ENCODE assay signal across 8 cellular contexts in genomic region chr14:70906785-70907171, GRCh38. TPM values are rescaled to one million over a fixed set of nuclear protein-coding genes. Genes with fewer than 3 reads are reported as not detected.
DNase-seq lines count a peak whose midpoint lies in the region; ATAC-seq and TF ChIP-seq lines count a peak whose summit lies in the region.

No MANE protein-coding gene starts in this region.

- TF ChIP-seq CTCF in GM12864 (IDR thresholded peaks at IDR 0.05; ENCODE audit: low read depth, low read length, missing control alignments) = no peak
- TF ChIP-seq CTCF in natural killer cell (IDR thresholded peaks at IDR 0.05) = no peak

- H3K4me3 ChIP-seq in GM12864 (ENCODE audit: low read depth, low read length) (peak overlapping the region; percentile 97), ectodermal cell (ENCODE audit: insufficient read depth, low read depth, low read length) (peak overlapping the region; percentile 29)

- no peak for ATAC-seq in natural killer cell
- ATAC-seq in HG03045 (IDR thresholded peaks at IDR 0.05; ENCODE audit: unreplicated experiment) = no peak

- peak overlapping the region; percentile 92 to 100 for H3K27ac Mint-ChIP-seq in natural killer cell

- no peaks in the 10 kb centered on the region for H3K36me3 ChIP-seq in ectodermal cell (ENCODE audit: control insufficient read depth, insufficient read depth, low read length)

- peaks cover 12% of the 10 kb centered on the region for H3K4me1 ChIP-seq in ectodermal cell (ENCODE audit: control insufficient read depth, insufficient read depth, low read length)

- H3K36me3 Mint-ChIP-seq in natural killer cell = no peaks in the 10 kb centered on the region

- H3K4me3 Mint-ChIP-seq in natural killer cell = peak overlapping the region; percentile 87

- no peaks in the 10 kb centered on the region for H3K27me3 ChIP-seq in ectodermal cell (ENCODE audit: control insufficient read depth, insufficient read depth, low read length, poor library complexity, severe bottlenecking)

- DNase-seq in GM12864 (ENCODE audit: low read depth) = no peak
- peak; percentile 7 for DNase-seq in NCI-H146 treated with DMSO at 0.1 percent for 48 hours (lab: John Stamatoyannopoulos, UW; ENCODE audit: unreplicated experiment)
- DNase-seq in natural killer cell = no peak
- DNase-seq in Ammon's horn (ENCODE audit: low spot score) = no peak
- no peak for DNase-seq in DMS153 (lab: John Stamatoyannopoulos, UW)
- no peak for DNase-seq in NCI-H1694 treated with DMSO at 0.1 percent for 48 hours (lab: John Stamatoyannopoulos, UW)

- 67 to 69% methylated on average over 9 of the region's 9 CpGs for WGBS in ectodermal cell, 2 experiments

- peaks cover 41 to 42% of the 10 kb centered on the region in 2 donors for H3K4me1 Mint-ChIP-seq in natural killer cell

- no peaks in the 10 kb centered on the region for H3K9me3 Mint-ChIP-seq in natural killer cell

- no peaks in the 10 kb centered on the region for H3K27me3 Mint-ChIP-seq in natural killer cell (ENCODE audit: low read depth in 2 of 2)

- no peaks in the 10 kb centered on the region for H3K9me3 ChIP-seq in ectodermal cell (ENCODE audit: control insufficient read depth, low read length)

- intact Hi-C loops in natural killer cell (cut with micrococcal nuclease) = loop anchor here (1.0 to 5.0 kb wide), 4 partner anchors 36 to 1754 kb away; partner anchors contain the start of gene DCAF5

- no peak overlapping the region for H3K27ac ChIP-seq in ectodermal cell (ENCODE audit: insufficient read depth, low read depth, low read length, poor library complexity, severe bottlenecking)

RNA-seq across cellular contexts. Expression of gene PCNX1, which starts 0.5 kb away (rescaled TPM):
- 28.8 TPM for polyA plus RNA-seq in ectodermal cell (2013, experiment 1 of 4)
- polyA plus RNA-seq in ectodermal cell (2013, experiment 2 of 4) = 35.9 TPM
- polyA plus RNA-seq in ectodermal cell (2013, experiment 3 of 4) = 24.8 TPM
- 29.5 TPM for polyA plus RNA-seq in ectodermal cell (2013, experiment 4 of 4)
- 100 to 1,000 TPM in 2 of 3 donors, 10 to 100 TPM in 1; 79.8 to 124 (median 119) TPM for total RNA-seq in natural killer cell
